In the genomic region with DNA sequence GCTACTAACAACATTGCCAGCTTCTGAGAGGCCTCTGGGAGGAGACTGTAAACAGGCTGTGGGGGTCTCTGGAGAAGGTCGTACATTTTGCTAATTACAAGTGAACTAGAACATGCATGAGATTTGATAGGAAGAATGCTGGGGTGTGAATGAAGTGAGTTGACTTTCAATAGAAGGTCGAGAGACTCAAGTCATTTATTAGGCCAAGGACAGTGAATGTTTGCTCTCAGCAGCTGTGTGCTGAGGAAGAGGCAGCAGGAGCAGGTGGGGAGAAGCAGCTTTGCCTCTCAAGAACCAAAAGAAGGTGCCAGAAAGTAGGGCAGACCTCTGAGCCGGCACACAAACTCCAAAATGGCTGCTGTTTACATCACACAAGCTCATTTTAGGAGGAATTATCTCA, we compare ENCODE assay signal across 20 cellular contexts.
DNase-seq lines count a peak whose midpoint lies in the region; ATAC-seq and TF ChIP-seq lines count a peak whose summit lies in the region.
"Had no signal": no experiment of that assay in that cellular context is flagged by ENCODE, and none has a peak within 500 bp of the region (broad histone marks: within the 10 kb centered on the region; RNA-seq: fewer than 3 reads in every experiment).

No MANE protein-coding gene starts in this region.

- H3K4me2 ChIP-seq in mammary epithelial cell (ENCODE audit: insufficient read depth, low read depth, low read length) (no peak overlapping the region), OCI-LY3 (ENCODE audit: low read length) (no peak overlapping the region), osteoblast (ENCODE audit: insufficient read depth, low read length) (no peak overlapping the region)

- no TSS peak for BruUV-seq in mammary epithelial cell (replicated peaks; lab: Mats Ljungman, UMichigan)
- BruUV-seq in MCF 10A (replicated peaks; lab: Mats Ljungman, UMichigan) = no TSS peak

- H3K36me3 Mint-ChIP-seq in MCF 10A (ENCODE audit: insufficient read depth, unreplicated experiment) = no peaks in the 10 kb centered on the region
- H3K36me3 Mint-ChIP-seq: IgD-negative memory B cell had no signal

- no peak for ATAC-seq in HG03439 (IDR thresholded peaks at IDR 0.05; ENCODE audit: unreplicated experiment)

- TF ChIP-seq CTCF in mammary epithelial cell (conservative IDR thresholded peaks at IDR 0.05 in 1 of 2, IDR thresholded peaks at IDR 0.05 in 1 of 2; ENCODE audit: extremely low read depth in 1 of 2, insufficient read depth in 1 of 2, low read depth in 1 of 2, low read length in 2 of 2) (no peak), MCF 10A (IDR thresholded peaks at IDR 0.05; ENCODE audit: unreplicated experiment) (no peak), OCI-LY3 (IDR thresholded peaks at IDR 0.05; ENCODE audit: low read depth, low read length) (no peak), osteoblast (IDR thresholded peaks at IDR 0.05; ENCODE audit: extremely low read depth, low read depth, low read length) (no peak)

- H4K20me1 ChIP-seq in mammary epithelial cell (ENCODE audit: insufficient read depth, low read length) (no peaks in the 10 kb centered on the region), OCI-LY3 (ENCODE audit: insufficient read depth, low read length) (no peaks in the 10 kb centered on the region), osteoblast (ENCODE audit: insufficient read depth, low read length) (no peaks in the 10 kb centered on the region)

- no peak overlapping the region for H3K9ac ChIP-seq in mammary epithelial cell (ENCODE audit: insufficient read depth, low read length)
- H3K9ac ChIP-seq in OCI-LY3 (ENCODE audit: low read length) = no peak overlapping the region

- H3K9me3 Mint-ChIP-seq in MCF 10A (ENCODE audit: unreplicated experiment) = no peaks in the 10 kb centered on the region

- H3K27ac Mint-ChIP-seq in MCF 10A (ENCODE audit: low read depth, unreplicated experiment) = no peak overlapping the region
- H3K27ac Mint-ChIP-seq: IgD-negative memory B cell had no signal

- in situ Hi-C loops in mammary epithelial cell (cut with MboI; ENCODE audit: low sequenced_read_pairs in 2 of 2) = no loop called here

- H3K9me3 ChIP-seq in mammary epithelial cell (replicated peaks; ENCODE audit: insufficient read depth, low read length) (no peaks in the 10 kb centered on the region), OCI-LY3 (ENCODE audit: insufficient read depth, low read length) (no peaks in the 10 kb centered on the region), osteoblast (ENCODE audit: low read depth, low read length) (no peaks in the 10 kb centered on the region)

- CTCF ChIA-PET in mammary epithelial cell (lab: Charles Lee; ENCODE audit: low non-redundant PET) = no interaction called here
- CTCF ChIA-PET in MCF 10A (lab: Yijun Ruan, JAX) = no interaction called here

- H2AFZ ChIP-seq in mammary epithelial cell (ENCODE audit: low read depth, low read length) (peak overlapping the region; percentile 3), OCI-LY3 (ENCODE audit: low read depth, low read length) (0 out of 2 replicates have a peak overlapping the region, but pooled peaks have one; percentile 19), osteoblast (ENCODE audit: low read length) (peak overlapping the region; percentile 37)

- no peaks in the 10 kb centered on the region for H3K36me3 ChIP-seq in mammary epithelial cell (ENCODE audit: insufficient read depth, low read length)
- H3K36me3 ChIP-seq in OCI-LY3 (replicated peaks; ENCODE audit: low read depth, low read length) = no peaks in the 10 kb centered on the region
- no peaks in the 10 kb centered on the region for H3K36me3 ChIP-seq in osteoblast (ENCODE audit: insufficient read depth, low read length)

- H3K4me3 ChIP-seq in mammary epithelial cell (replicated peaks in 1 of 3; ENCODE audit: insufficient read depth in 1 of 3, low read depth in 2 of 3, low read length in 3 of 3) = no peak overlapping the region
- H3K4me3 ChIP-seq in OCI-LY3 (ENCODE audit: low read length) = no peak overlapping the region
- no peak overlapping the region for H3K4me3 ChIP-seq in osteoblast (ENCODE audit: insufficient read depth, low read length)

- intact Hi-C loops in mammary epithelial cell (cut with micrococcal nuclease) = no loop called here
- intact Hi-C loops in MCF 10A (cut with micrococcal nuclease) = no loop called here

- dilution Hi-C loops in mammary epithelial cell (cut with HindIII; ENCODE audit: low sequenced_read_pairs) = no loop called here

- no peak overlapping the region for H3K4me3 Mint-ChIP-seq in MCF 10A (ENCODE audit: unreplicated experiment)
- H3K4me3 Mint-ChIP-seq: IgD-negative memory B cell had no signal

- WGBS in mammary epithelial cell (ENCODE audit: low coverage, missing lambda C conversion rate) = 71% methylated on average over 3 of the region's 3 CpGs

- no peak overlapping the region for H3K27ac ChIP-seq in mammary epithelial cell (ENCODE audit: insufficient read depth, low read depth, low read length)
- H3K27ac ChIP-seq in OCI-LY3 (ENCODE audit: low read length) = no peak overlapping the region
- no peak overlapping the region for H3K27ac ChIP-seq in osteoblast (ENCODE audit: low read depth, low read length)
- H3K27ac ChIP-seq: HL-60 had no signal

- no peaks in the 10 kb centered on the region for H3K27me3 ChIP-seq in mammary epithelial cell (ENCODE audit: insufficient read depth, low read length)
- peaks cover 12% of the 10 kb centered on the region; the same call in 1 of the 2 replicates for H3K27me3 ChIP-seq in OCI-LY3 (ENCODE audit: low read depth, low read length)
- H3K27me3 ChIP-seq in osteoblast (ENCODE audit: insufficient read depth, low read length) = peaks cover 45% of the 10 kb centered on the region

- no peaks in the 10 kb centered on the region for H3K4me1 Mint-ChIP-seq in MCF 10A (ENCODE audit: insufficient read depth, unreplicated experiment)

- H3K79me2 ChIP-seq in mammary epithelial cell (ENCODE audit: insufficient read depth, low read length) (no peaks in the 10 kb centered on the region), OCI-LY3 (ENCODE audit: low read length) (no peaks in the 10 kb centered on the region), osteoblast (ENCODE audit: insufficient read depth, low read length) (no peaks in the 10 kb centered on the region)

- POLR2A ChIA-PET in MCF 10A (lab: Yijun Ruan, JAX) = interaction anchor here (1.0 kb wide), 1 partner anchor 47 kb away, joined by 3 read pairs; no protein-coding TSS in a partner anchor

- no peaks in the 10 kb centered on the region for H3K4me1 ChIP-seq in mammary epithelial cell (ENCODE audit: insufficient read depth, low read length)
- H3K4me1 ChIP-seq in OCI-LY3 (ENCODE audit: low read length) = no peaks in the 10 kb centered on the region
- H3K4me1 ChIP-seq in osteoblast (ENCODE audit: insufficient read depth, low read length) = no peaks in the 10 kb centered on the region

- no peak for DNase-seq in mammary epithelial cell
- no peak for DNase-seq in MCF 10A (ENCODE audit: unreplicated experiment)
- DNase-seq in DMS79 treated with DMSO at 0.1 percent for 48 hours (lab: John Stamatoyannopoulos, UW) = peak; percentile 94
- DNase-seq in osteoblast (ENCODE audit: insufficient read length, low spot score, missing footprints) = no peak
- no peak for DNase-seq in T1000 (lab: John Stamatoyannopoulos, UW)
- no peak for DNase-seq in activated CD8-positive, alpha-beta memory T cell treated with anti-CD3 and anti-CD28 coated beads, Interleukin-2, amount 50 U/mL, for 48 hours
- DNase-seq: AML-193, C1 segment of cervical spinal cord, EL, GF-D8, MV-4-11, NCI-H1694, NCI-H2081, NCI-H446, NCI-H526, Right ventricle myocardium superior had no signal

- H3K27me3 Mint-ChIP-seq in MCF 10A (ENCODE audit: insufficient read depth, unreplicated experiment) = no peaks in the 10 kb centered on the region
- H3K27me3 Mint-ChIP-seq: IgD-negative memory B cell had no signal
